Comparison of ENCODE assay signal across 9 cellular contexts in genomic region chr19:30719991-30720329, GRCh38.
A peak's percentile ranks its signal among the peaks of the same experiment; 100 is the strongest.
DNase-seq lines count a peak whose midpoint lies in the region; ATAC-seq and TF ChIP-seq lines count a peak whose summit lies in the region.
"Had no signal": no experiment of that assay in that cellular context is flagged by ENCODE, and none has a peak within 500 bp of the region (broad histone marks: within the 10 kb centered on the region; RNA-seq: fewer than 3 reads in every experiment).

No MANE protein-coding gene starts in this region.

- intact Hi-C loops in CD8-positive, alpha-beta T cell (cut with DNase I, micrococcal nuclease): no loop called here

- no peak overlapping the region for H3K27ac ChIP-seq in CD8-positive, alpha-beta T cell (ENCODE audit: low read depth, low read length)
- H3K27ac ChIP-seq in SJSA1 (peak overlapping the region; percentile 15), osteoblast (ENCODE audit: low read depth, low read length) (no peak overlapping the region)

- CTCF ChIA-PET in CD8-positive, alpha-beta T cell (lab: Charles Lee): no interaction called here

- peaks cover 5% of the 10 kb centered on the region for H3K27me3 Mint-ChIP-seq in CD8-positive, alpha-beta T cell (ENCODE audit: low read depth)

- H3K27ac Mint-ChIP-seq in CD8-positive, alpha-beta T cell: no peak overlapping the region

- no peaks in the 10 kb centered on the region for H3K9me3 ChIP-seq in CD8-positive, alpha-beta T cell (ENCODE audit: low read length)
- H3K9me3 ChIP-seq in SJSA1 (replicated peaks) (no peaks in the 10 kb centered on the region), osteoblast (ENCODE audit: low read depth, low read length) (no peaks in the 10 kb centered on the region)

- no peaks in the 10 kb centered on the region for H3K36me3 Mint-ChIP-seq in CD8-positive, alpha-beta T cell

- no peaks in the 10 kb centered on the region for H4K20me1 ChIP-seq in osteoblast (ENCODE audit: insufficient read depth, low read length)

- peak overlapping the region; percentile 43 for H3K4me3 Mint-ChIP-seq in CD8-positive, alpha-beta T cell

- H3K27me3 ChIP-seq in CD8-positive, alpha-beta T cell (ENCODE audit: insufficient read depth, low read length): no peaks in the 10 kb centered on the region
- H3K27me3 ChIP-seq in SJSA1 (replicated peaks) (no peaks in the 10 kb centered on the region), osteoblast (ENCODE audit: insufficient read depth, low read length) (no peaks in the 10 kb centered on the region)

- H3K4me3 ChIP-seq in CD8-positive, alpha-beta T cell (ENCODE audit: low read depth, low read length): no peak overlapping the region
- H3K4me3 ChIP-seq in SJSA1 (peak overlapping the region; percentile 46), foreskin fibroblast (ENCODE audit: low read depth in 1 of 2, low read length in 2 of 2) (peak overlapping the region; percentile 62 to 75), osteoblast (ENCODE audit: insufficient read depth, low read length) (peak overlapping the region; percentile 72)

- no peaks in the 10 kb centered on the region for H3K9me3 Mint-ChIP-seq in CD8-positive, alpha-beta T cell

- DNase-seq in CD8-positive, alpha-beta T cell: no peak
- peak in 1 of 2 experiments; percentile 52 for DNase-seq in SJSA1 (ENCODE audit: low read depth in 1 of 2, low spot score in 2 of 2)
- peak in 1 of 2 donors; percentile 31 for DNase-seq in foreskin fibroblast
- no peak for DNase-seq in osteoblast (ENCODE audit: insufficient read length, low spot score, missing footprints)
- no peak for DNase-seq in amniotic stem cell (lab: John Stamatoyannopoulos, UW)
- DNase-seq in NCI-H446 treated with DMSO at 0.1 percent for 48 hours (lab: John Stamatoyannopoulos, UW): no peak

- no peaks in the 10 kb centered on the region for H3K79me2 ChIP-seq in osteoblast (ENCODE audit: insufficient read depth, low read length)

- H3K4me1 Mint-ChIP-seq in CD8-positive, alpha-beta T cell (ENCODE audit: low read depth): peaks cover 9% of the 10 kb centered on the region

- TF ChIP-seq CTCF in CD8-positive, alpha-beta T cell (IDR thresholded peaks at IDR 0.05): no peak
- TF ChIP-seq CTCF in foreskin fibroblast (IDR thresholded peaks at IDR 0.05; ENCODE audit: low read depth, low read length) (no peak), osteoblast (IDR thresholded peaks at IDR 0.05; ENCODE audit: extremely low read depth, low read depth, low read length) (no peak)

- POLR2A ChIA-PET in CD8-positive, alpha-beta T cell (lab: Charles Lee): no interaction called here

- H3K4me2 ChIP-seq in osteoblast (ENCODE audit: insufficient read depth, low read length): peak overlapping the region; percentile 86

- no peaks in the 10 kb centered on the region for H3K36me3 ChIP-seq in CD8-positive, alpha-beta T cell (ENCODE audit: insufficient read depth, low read length)
- H3K36me3 ChIP-seq in SJSA1: no peaks in the 10 kb centered on the region
- no peaks in the 10 kb centered on the region for H3K36me3 ChIP-seq in osteoblast (ENCODE audit: insufficient read depth, low read length)

- ATAC-seq in CD8-positive, alpha-beta T cell: no peak
- ATAC-seq in GM21717 (IDR thresholded peaks at IDR 0.05; ENCODE audit: unreplicated experiment) (no peak), HG03571 (IDR thresholded peaks at IDR 0.05; ENCODE audit: unreplicated experiment) (no peak)
- ATAC-seq: HCT116 had no signal

- H3K4me1 ChIP-seq in CD8-positive, alpha-beta T cell (ENCODE audit: insufficient read depth, low read length): no peaks in the 10 kb centered on the region
- peaks cover 14% of the 10 kb centered on the region for H3K4me1 ChIP-seq in SJSA1 (replicated peaks)
- H3K4me1 ChIP-seq in osteoblast (ENCODE audit: insufficient read depth, low read length): peaks cover 3% of the 10 kb centered on the region

- peak overlapping the region; percentile 70 for H2AFZ ChIP-seq in osteoblast (ENCODE audit: low read length)
